ENCODE assay signal across 9 cellular contexts in genomic region chr11:2270322-2271076, GRCh38. TPM values are rescaled to one million over a fixed set of nuclear protein-coding genes. Genes with fewer than 3 reads are reported as not detected.
A peak's percentile ranks its signal among the peaks of the same experiment; 100 is the strongest.
DNase-seq lines count a peak whose midpoint lies in the region; TF ChIP-seq lines count a peak whose summit lies in the region.
"Had no signal": no experiment of that assay in that cellular context is flagged by ENCODE, and none has a peak within 500 bp of the region (broad histone marks: within the 10 kb centered on the region; RNA-seq: fewer than 3 reads in every experiment).

ASCL2 (minus strand) TSS chr11:2270588; CDS start chr11:2270332, 256 bp downstream.

- H3K4me1 ChIP-seq in endodermal cell (ENCODE audit: control insufficient read depth, insufficient read depth, low read length) (no peaks in the 10 kb centered on the region), OCI-LY7 (ENCODE audit: insufficient read depth, low read length, poor library complexity, severe bottlenecking) (peaks cover 6% of the 10 kb centered on the region)

- H3K9me3 ChIP-seq in endodermal cell (ENCODE audit: control insufficient read depth, low read length) (no peaks in the 10 kb centered on the region), OCI-LY7 (ENCODE audit: low read length) (no peaks in the 10 kb centered on the region)

- H4K20me1 ChIP-seq in OCI-LY7 (ENCODE audit: insufficient read depth, low read length) = no peaks in the 10 kb centered on the region

- no peaks in the 10 kb centered on the region for H3K9me2 ChIP-seq in OCI-LY7 (ENCODE audit: insufficient read depth, low read length)

- no peak within 1 kb of the TSS for H2AFZ ChIP-seq in OCI-LY7 (ENCODE audit: low read length)

- in situ Hi-C loops in ACHN (cut with HindIII; ENCODE audit: low pct_ligation_motif_present, low pct_unique_long_range_greater_than_20kb, low sequenced_read_pairs) = no loop called here

- H3K4me2 ChIP-seq in OCI-LY7 (ENCODE audit: low read length) = no peak within 1 kb of the TSS

- peak within 1 kb of the TSS; percentile 60 for H3K4me3 ChIP-seq in endodermal cell (ENCODE audit: low read length)
- no peak within 1 kb of the TSS for H3K4me3 ChIP-seq in OCI-LY7 (ENCODE audit: low read depth, low read length, poor library complexity, severe bottlenecking)
- H3K4me3 ChIP-seq: SK-N-MC had no signal

- DNase-seq in CD14-positive monocyte (ENCODE audit: low spot score) (no peak), NCI-H526 (lab: John Stamatoyannopoulos, UW) (peak; percentile 78 to 90), endodermal cell (no peak), OCI-LY7 (ENCODE audit: low spot score) (no peak), NCI-H2107 (lab: John Stamatoyannopoulos, UW) (no peak), NCI-H187 treated with DMSO at 0.1 percent for 48 hours (lab: John Stamatoyannopoulos, UW) (no peak), ACHN (no peak)

- CTCF ChIA-PET in OCI-LY7 (lab: Charles Lee; ENCODE audit: unreplicated experiment) = no interaction called here

- peaks cover 2 to 12% (median 4%) of the 10 kb centered on the region in 7 donors for H3K9me3 Mint-ChIP-seq in CD14-positive monocyte
- peaks cover 4% of the 10 kb centered on the region for H3K9me3 Mint-ChIP-seq in endodermal cell
- peaks cover 2% of the 10 kb centered on the region for H3K9me3 Mint-ChIP-seq in nephron

- no TSS peak for BruUV-seq in OCI-LY7 (replicated peaks; lab: Mats Ljungman, UMichigan)

- H3K4me3 Mint-ChIP-seq in CD14-positive monocyte (peak within 1 kb of the TSS; percentile 73 to 84), endodermal cell (peak within 1 kb of the TSS; percentile 36), nephron (peak within 1 kb of the TSS in 2 of 3 experiments; percentile 64 to 65)

- peaks cover 13 to 35% (median 17%) of the 10 kb centered on the region in 3 donors for H3K27me3 Mint-ChIP-seq in CD14-positive monocyte (ENCODE audit: low read depth in 3 of 3)
- H3K27me3 Mint-ChIP-seq in endodermal cell (ENCODE audit: insufficient read depth) = peaks cover 91% of the 10 kb centered on the region
- H3K27me3 Mint-ChIP-seq in nephron (ENCODE audit: low read depth) = peaks cover 81% of the 10 kb centered on the region

- intact Hi-C loops in CD14-positive monocyte (cut with micrococcal nuclease) = no loop called here
- intact Hi-C loops in OCI-LY7 (cut with micrococcal nuclease; ENCODE audit: unreplicated experiment) = no loop called here

- no peaks in the 10 kb centered on the region for H3K36me3 ChIP-seq in endodermal cell (ENCODE audit: control insufficient read depth, insufficient read depth, low read length)
- H3K36me3 ChIP-seq in OCI-LY7 (ENCODE audit: insufficient read depth, low read length) = no peaks in the 10 kb centered on the region

- no peaks in the 10 kb centered on the region for H3K79me2 ChIP-seq in OCI-LY7 (ENCODE audit: insufficient read depth, low read depth, low read length)

- POLR2A ChIA-PET in OCI-LY7 (lab: Charles Lee) = no interaction called here

- H3K27me3 ChIP-seq in endodermal cell (ENCODE audit: control insufficient read depth, insufficient read depth, low read length, poor library complexity, severe bottlenecking) = peaks cover 100% of the 10 kb centered on the region

- H3K4me1 Mint-ChIP-seq in CD14-positive monocyte = peaks cover 29% of the 10 kb centered on the region
- H3K4me1 Mint-ChIP-seq in endodermal cell = no peaks in the 10 kb centered on the region
- H3K4me1 Mint-ChIP-seq in nephron = peaks cover 4% of the 10 kb centered on the region

- TF ChIP-seq CTCF in CD14-positive monocyte (IDR thresholded peaks at IDR 0.05) (no peak), endodermal cell (conservative IDR thresholded peaks at IDR 0.05) (no peak), nephron (IDR thresholded peaks at IDR 0.05; ENCODE audit: unreplicated experiment in 3 of 3) (no peak), OCI-LY7 (conservative IDR thresholded peaks at IDR 0.05; ENCODE audit: low read length) (no peak)

- no peak within 1 kb of the TSS for H3K9ac ChIP-seq in endodermal cell (ENCODE audit: extremely low read depth, low read length, poor library complexity, severe bottlenecking)

- H3K27ac ChIP-seq in endodermal cell (ENCODE audit: low read depth, low read length) (no peak within 1 kb of the TSS), OCI-LY7 (ENCODE audit: low read depth, low read length, poor library complexity, severe bottlenecking) (no peak within 1 kb of the TSS)
- H3K27ac ChIP-seq: SK-N-MC had no signal

- H3K36me3 Mint-ChIP-seq in CD14-positive monocyte (peaks cover 3 to 4% of the 10 kb centered on the region in 2 donors), endodermal cell (ENCODE audit: low read depth) (no peaks in the 10 kb centered on the region), nephron (ENCODE audit: low read depth) (no peaks in the 10 kb centered on the region)

- WGBS in endodermal cell (ENCODE audit: insufficient coverage in 1 of 2, insufficient read length in 1 of 2), 2 experiments = 39 to 45% methylated on average over 30 to 89 of the region's 89 CpGs

- peak within 1 kb of the TSS; percentile 41 to 92 (median 83) for H3K27ac Mint-ChIP-seq in CD14-positive monocyte
- no peak within 1 kb of the TSS for H3K27ac Mint-ChIP-seq in endodermal cell
- no peak within 1 kb of the TSS for H3K27ac Mint-ChIP-seq in nephron

RNA-seq across cellular contexts. Expression of gene ASCL2, which starts in this region (rescaled TPM):
- polyA plus RNA-seq in CD14-positive monocyte = 10 to 100 TPM in 1 of 2 donors, 1 to 10 TPM in 1; 8.3 to 11.4 TPM
- total RNA-seq in endodermal cell = not detected
- polyA plus RNA-seq in endodermal cell (2013, experiment 1 of 2) = 1.2 TPM
- 1.1 TPM for polyA plus RNA-seq in endodermal cell (2013, experiment 2 of 2)
- not detected in 2 replicates for total RNA-seq in OCI-LY7 (2014; rRNA removed; shearing (Covaris generic))
- not detected in 2 replicates for total RNA-seq in OCI-LY7 (2022)

Comparison
In these comparisons a context has a peak if more than half of its experiments do, and no peak if none do; other contexts are left out.
1. DNase-seq: peak in NCI-H526 (2 of 2); none in CD14-positive monocyte (single experiment), endodermal cell (single experiment), OCI-LY7 (single experiment), NCI-H2107 (single experiment), NCI-H187 treated with DMSO at 0.1 percent for 48 hours (single experiment) and ACHN (single experiment).
2. H3K27ac Mint-ChIP-seq: peak in CD14-positive monocyte (7 of 7); none in endodermal cell (single experiment) and nephron (0 of 3).
3. Peak in every context shown above with its lines, with median percentiles within 50 percentile points of each other: H3K4me3 Mint-ChIP-seq.